In the genomic region with DNA sequence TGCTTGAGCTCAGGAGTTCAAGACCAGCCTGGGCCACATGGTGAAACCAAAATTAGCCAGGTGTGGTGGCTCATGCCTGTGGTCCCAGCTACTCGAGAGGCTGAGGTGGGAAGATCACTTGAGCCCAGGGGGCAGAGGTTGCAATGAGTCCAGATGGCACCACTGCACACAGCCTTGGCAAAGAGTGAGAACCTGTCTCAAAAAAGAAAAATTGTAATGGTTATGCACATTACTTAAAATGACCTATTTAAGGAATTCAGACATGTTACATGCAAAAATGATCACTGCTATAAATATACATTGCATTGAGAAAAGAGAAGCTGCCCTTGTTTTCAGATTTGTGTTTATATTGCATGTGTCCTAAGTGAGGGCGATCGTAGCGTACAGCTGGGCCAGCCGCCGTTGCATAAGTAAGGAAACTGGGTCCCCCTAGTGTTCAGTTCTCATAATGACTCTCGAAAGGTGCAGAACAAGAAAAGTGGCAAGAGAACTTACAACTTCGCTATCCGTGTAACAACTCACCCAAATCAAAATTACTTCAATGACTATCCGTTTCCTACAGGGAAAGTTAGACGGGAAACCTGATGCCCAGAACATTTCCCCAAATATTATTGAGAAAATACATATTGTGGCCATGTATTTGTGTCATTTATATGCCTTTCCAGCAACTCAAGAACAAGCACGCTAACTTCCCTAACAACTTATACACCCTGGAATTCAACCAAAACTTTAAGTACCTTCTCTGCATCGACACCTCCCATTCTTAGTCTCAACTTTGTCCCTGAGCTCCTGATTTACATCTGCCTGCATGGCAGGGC, we compare ENCODE assay signal across 8 cellular contexts. TPM values are rescaled to one million over a fixed set of nuclear protein-coding genes. Genes with fewer than 3 reads are reported as not detected.
DNase-seq lines count a peak whose midpoint lies in the region; ATAC-seq lines count a peak whose summit lies in the region.
"Not testable (repeated sequence)": the region's sequence is repeated elsewhere in the genome, so short reads cannot be mapped to it uniquely, and the experiment has no call there.

No MANE protein-coding gene starts in this region.

- DNase-seq in DMS114 treated with DMSO at 0.1 percent for 48 hours (lab: John Stamatoyannopoulos, UW; ENCODE audit: unreplicated experiment) = peak; percentile 76
- peak; percentile 59 for DNase-seq in H4 (ENCODE audit: low spot score)
- peak; percentile 49 for DNase-seq in NCI-H1105 (lab: John Stamatoyannopoulos, UW)
- peak; percentile 58 for DNase-seq in RPMI7951 (ENCODE audit: low read depth)
- DNase-seq in fibroblast of gingiva (ENCODE audit: low read depth) = peak; percentile 62
- DNase-seq in superior temporal gyrus (ENCODE audit: extremely low spot score) = peak; percentile 88

- peaks cover 12% of the 10 kb centered on the region for H3K4me1 ChIP-seq in muscle layer of colon (ENCODE audit: insufficient read depth, low read length)

- not testable (repeated sequence) for H3K4me3 Mint-ChIP-seq in activated T-helper 17 cell treated with anti-CD3 and anti-CD28 coated beads, Interleukin-2, amount 50 U/mL, for 72 hours

- H3K36me3 ChIP-seq in muscle layer of colon (ENCODE audit: insufficient read depth, low read length) = not testable (repeated sequence)

- not testable (repeated sequence) for H3K9me3 ChIP-seq in muscle layer of colon (ENCODE audit: low read length)

- H3K4me3 ChIP-seq in muscle layer of colon (ENCODE audit: low read depth in 1 of 2, low read length in 2 of 2) = peak overlapping the region in 1 of 2 donors; percentile 7

- peaks cover 16% of the 10 kb centered on the region for H3K4me1 Mint-ChIP-seq in activated T-helper 17 cell treated with anti-CD3 and anti-CD28 coated beads, Interleukin-2, amount 50 U/mL, for 72 hours

- H3K36me3 Mint-ChIP-seq in activated T-helper 17 cell treated with anti-CD3 and anti-CD28 coated beads, Interleukin-2, amount 50 U/mL, for 72 hours (ENCODE audit: low read depth) = not testable (repeated sequence)

- not testable (repeated sequence) for H3K9ac ChIP-seq in muscle layer of colon (ENCODE audit: low read length)

- peak; percentile 52 for ATAC-seq in activated T-helper 17 cell treated with anti-CD3 and anti-CD28 coated beads, Interleukin-2, amount 50 U/mL, for 72 hours (replicated peaks)

- not testable (repeated sequence) for H3K27me3 Mint-ChIP-seq in activated T-helper 17 cell treated with anti-CD3 and anti-CD28 coated beads, Interleukin-2, amount 50 U/mL, for 72 hours

- not testable (repeated sequence) for H3K9me3 Mint-ChIP-seq in activated T-helper 17 cell treated with anti-CD3 and anti-CD28 coated beads, Interleukin-2, amount 50 U/mL, for 72 hours

- H3K27ac Mint-ChIP-seq in activated T-helper 17 cell treated with anti-CD3 and anti-CD28 coated beads, Interleukin-2, amount 50 U/mL, for 72 hours = not testable (repeated sequence)

- H3K27me3 ChIP-seq in muscle layer of colon (ENCODE audit: control insufficient read depth in 1 of 2, insufficient read depth in 2 of 2, low read length in 2 of 2) = not testable (repeated sequence)

- peak overlapping the region; percentile 24 for H3K27ac ChIP-seq in muscle layer of colon (ENCODE audit: low read depth, low read length)

RNA-seq across cellular contexts. Expression of a gene that starts 42.5 kb away (rescaled TPM):
- total RNA-seq in H4 (2014; rRNA removed; shearing (Covaris generic)) = 5.9 and 11.4 TPM in 2 replicates
- total RNA-seq in RPMI7951 (2014; rRNA removed; shearing (Covaris generic)) = 3.9 and 5.5 TPM in 2 replicates
- 10 to 100 TPM; 10.1 to 17.4 TPM for total RNA-seq in activated T-helper 17 cell treated with anti-CD3 and anti-CD28 coated beads, Interleukin-2, amount 50 U/mL, for 72 hours
